Comparison of ENCODE assay signal across 8 cellular contexts in the genomic region with DNA sequence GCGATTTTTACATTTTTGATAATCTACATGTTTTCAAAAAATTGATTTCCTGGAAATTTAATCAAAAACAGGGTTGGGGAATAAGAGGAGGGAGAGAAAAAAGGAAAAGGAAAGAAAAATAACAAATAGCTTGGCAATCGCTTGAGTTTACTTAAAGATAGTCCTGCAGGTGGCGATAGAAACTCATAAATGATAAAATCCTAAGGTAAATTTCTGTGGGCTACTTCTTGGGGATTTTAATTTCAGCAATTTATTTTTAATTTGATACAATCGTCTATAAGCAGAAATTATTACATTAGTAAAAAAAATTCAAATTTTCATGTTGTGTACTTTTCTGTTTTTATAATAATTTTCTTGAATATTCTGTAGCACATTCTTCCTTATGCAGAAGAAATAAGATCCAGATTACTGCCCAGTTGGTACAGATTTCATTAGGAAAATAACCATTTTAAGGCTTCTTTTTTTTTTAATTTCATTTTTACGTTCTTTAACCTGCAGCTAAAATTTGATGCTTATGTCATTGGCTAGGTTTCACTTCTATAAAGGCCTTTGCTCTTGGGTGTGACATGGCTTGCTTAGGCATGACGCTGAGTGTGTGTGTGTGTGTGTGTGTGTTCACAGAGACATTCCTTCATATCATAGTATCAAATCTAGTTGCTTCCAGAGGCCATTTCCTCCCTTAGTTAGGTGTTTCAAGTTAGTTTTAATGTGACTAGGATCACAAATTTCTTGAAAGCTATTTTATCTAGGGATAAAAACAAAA.
DNase-seq lines count a peak whose midpoint lies in the region; ATAC-seq and TF ChIP-seq lines count a peak whose summit lies in the region.

No MANE protein-coding gene starts in this region.

- no peaks in the 10 kb centered on the region for H3K36me3 ChIP-seq in hepatocyte (replicated peaks; ENCODE audit: insufficient read depth, low read depth)

- H2AFZ ChIP-seq in hepatocyte = no peak overlapping the region

- DNase-seq in DMS153 treated with DMSO at 0.1 percent for 48 hours (lab: John Stamatoyannopoulos, UW; ENCODE audit: unreplicated experiment) (peak; percentile 22), DMS153 (lab: John Stamatoyannopoulos, UW) (no peak), SK-MEL-5 (ENCODE audit: low read depth, low spot score) (peak; percentile 54), hepatocyte (ENCODE audit: low spot score) (peak; percentile 48), NCI-H128 (lab: John Stamatoyannopoulos, UW; ENCODE audit: unreplicated experiment) (no peak), NCI-H2171 (lab: John Stamatoyannopoulos, UW) (no peak)

- H3K27me3 ChIP-seq in hepatocyte = no peaks in the 10 kb centered on the region

- H4K20me1 ChIP-seq in hepatocyte (ENCODE audit: insufficient read depth, poor library complexity, severe bottlenecking) = no peaks in the 10 kb centered on the region

- no peak overlapping the region for H3K4me3 ChIP-seq in hepatocyte

- H3K9me3 ChIP-seq in hepatocyte (ENCODE audit: low read depth) = no peaks in the 10 kb centered on the region

- H3K27ac ChIP-seq in hepatocyte = no peak overlapping the region

- H3K4me2 ChIP-seq in hepatocyte = no peak overlapping the region

- 29% methylated on average over 6 of the region's 6 CpGs for WGBS in hepatocyte (ENCODE audit: low lambda C conversion rate, missing lambda C conversion rate)

- in situ Hi-C loops in SK-MEL-5 (cut with HindIII; ENCODE audit: low pct_unique_long_range_greater_than_20kb, low sequenced_read_pairs) = no loop called here

- ATAC-seq in HG03159 (IDR thresholded peaks at IDR 0.05; ENCODE audit: unreplicated experiment) (peak; percentile 82), GM18873 (IDR thresholded peaks at IDR 0.05; ENCODE audit: low FRiP score, unreplicated experiment) (no peak)

- no peaks in the 10 kb centered on the region for H3K9me2 ChIP-seq in hepatocyte (replicated peaks; ENCODE audit: insufficient read depth)

- peak; percentile 69 for TF ChIP-seq CTCF in hepatocyte (IDR thresholded peaks at IDR 0.05; ENCODE audit: poor library complexity)

- H3K4me1 ChIP-seq in hepatocyte (ENCODE audit: insufficient read depth) = peaks cover 22% of the 10 kb centered on the region

- H3K79me2 ChIP-seq in hepatocyte = no peaks in the 10 kb centered on the region

Comparison
In these comparisons a context has a peak if more than half of its experiments do, and no peak if none do; other contexts are left out.
1. DNase-seq: peak in DMS153 treated with DMSO at 0.1 percent for 48 hours (single experiment), SK-MEL-5 (single experiment) and hepatocyte (single experiment); none in DMS153 (single experiment), NCI-H128 (single experiment) and NCI-H2171 (single experiment).